2 cellular contexts compared by ENCODE assay signal in the genomic region with DNA sequence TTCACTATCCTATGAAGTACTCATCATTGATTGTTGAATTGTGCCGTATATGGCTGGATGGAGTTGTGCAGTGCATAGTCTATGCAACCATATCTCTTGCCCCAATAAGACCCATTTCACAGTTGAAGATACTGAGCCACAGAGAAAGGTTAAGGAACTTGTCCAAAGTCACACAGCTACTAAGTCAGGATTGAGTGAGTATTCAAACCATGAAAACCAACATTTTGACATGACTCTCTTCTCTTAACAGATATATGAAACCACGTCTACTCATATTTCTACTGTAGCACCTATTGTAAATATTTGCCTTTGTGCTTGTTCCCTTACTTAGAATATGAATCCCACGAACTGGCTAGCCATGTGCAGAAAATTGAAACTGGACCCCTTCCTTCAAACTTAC.
TF ChIP-seq lines count a peak whose summit lies in the region.

No MANE protein-coding gene starts in this region.

TF ChIP-seq in GM12891, 5 proteins besides CTCF, POLR2A, EP300 and RAD21 (continued from another document):
- TF ChIP-seq POLR2AphosphoS5 (IDR thresholded peaks at IDR 0.05; ENCODE audit: low read depth, low read length) (no peak), PAX5 (IDR thresholded peaks at IDR 0.05; ENCODE audit: insufficient read depth, low read length, severe bottlenecking) (no peak), TAF1 (IDR thresholded peaks at IDR 0.05; ENCODE audit: low read depth, low read length) (no peak), POU2F2 (IDR thresholded peaks at IDR 0.05; ENCODE audit: low read depth, low read length) (no peak)

TF ChIP-seq in K562, 482 proteins besides CTCF, POLR2A, EP300 and RAD21 (continued from another document):
- TF ChIP-seq RBM25 (IDR thresholded peaks at IDR 0.05; ENCODE audit: low read depth, low read length, severe bottlenecking): peak; percentile 96
- TF ChIP-seq PRMT5 (CRISPR knock-in tag; IDR thresholded peaks at IDR 0.05): no peak
TF ChIP-seq in K562: peak in this region for 2.
